In genomic region chr7:148882668-148883232, GRCh38 we compare ENCODE assay signal across 8 cellular contexts.
DNase-seq lines count a peak whose midpoint lies in the region; ATAC-seq and TF ChIP-seq lines count a peak whose summit lies in the region.

No MANE protein-coding gene starts in this region.

- H3K27ac Mint-ChIP-seq in central memory CD8-positive, alpha-beta T cell (ENCODE audit: low read depth), result peak overlapping the region; percentile 91

- peaks cover 19% of the 10 kb centered on the region for H3K36me3 Mint-ChIP-seq in central memory CD8-positive, alpha-beta T cell (ENCODE audit: insufficient read depth)

- peak overlapping the region; percentile 76 for H3K4me2 ChIP-seq in DND-41 (ENCODE audit: insufficient read depth, low read length)

- ATAC-seq in DND-41 (ENCODE audit: insufficient read depth, low read depth), result no peak
- ATAC-seq in central memory CD8-positive, alpha-beta T cell (replicated peaks; ENCODE audit: extremely low read depth, poor library complexity, severe bottlenecking), result no peak
- ATAC-seq in HG02938 (IDR thresholded peaks at IDR 0.05; ENCODE audit: unreplicated experiment), result no peak
- ATAC-seq in GM18498 (IDR thresholded peaks at IDR 0.05; ENCODE audit: unreplicated experiment), result no peak

- no peaks in the 10 kb centered on the region for H3K9me3 Mint-ChIP-seq in central memory CD8-positive, alpha-beta T cell

- H3K4me1 Mint-ChIP-seq in central memory CD8-positive, alpha-beta T cell, result peaks cover 14% of the 10 kb centered on the region

- H3K36me3 ChIP-seq in DND-41 (ENCODE audit: insufficient read depth, low read length) (no peaks in the 10 kb centered on the region), muscle layer of colon (ENCODE audit: insufficient read depth, low read length) (no peaks in the 10 kb centered on the region)

- peaks cover 68% of the 10 kb centered on the region for H3K79me2 ChIP-seq in DND-41 (ENCODE audit: insufficient read depth, low read length)

- H3K4me1 ChIP-seq in DND-41 (ENCODE audit: insufficient read depth, low read length), result peaks cover 51% of the 10 kb centered on the region
- no peaks in the 10 kb centered on the region for H3K4me1 ChIP-seq in muscle layer of colon (ENCODE audit: insufficient read depth, low read length)

- H3K27ac ChIP-seq in DND-41 (ENCODE audit: low read length) (peak overlapping the region; percentile 98), muscle layer of colon (ENCODE audit: low read depth, low read length) (no peak overlapping the region)

- no peaks in the 10 kb centered on the region for H3K9me3 ChIP-seq in DND-41 (ENCODE audit: insufficient read depth, low read length, severe bottlenecking)
- no peaks in the 10 kb centered on the region for H3K9me3 ChIP-seq in muscle layer of colon (ENCODE audit: low read length)

- H3K4me3 ChIP-seq in DND-41 (ENCODE audit: low read depth in 1 of 2, low read length in 2 of 2), result peak overlapping the region; percentile 50 to 74
- H3K4me3 ChIP-seq in LNCaP clone FGC (ENCODE audit: low read depth, low read length), result peak overlapping the region; percentile 86
- peak overlapping the region; percentile 48 to 55 for H3K4me3 ChIP-seq in muscle layer of colon (ENCODE audit: low read depth in 1 of 2, low read length in 2 of 2)

- H3K27me3 ChIP-seq in DND-41 (ENCODE audit: insufficient read depth, low read length, poor library complexity) (no peaks in the 10 kb centered on the region), muscle layer of colon (ENCODE audit: control insufficient read depth in 1 of 2, insufficient read depth in 2 of 2, low read length in 2 of 2) (peaks cover 12 to 22% of the 10 kb centered on the region in 2 donors)

- H3K9ac ChIP-seq in DND-41 (ENCODE audit: low read depth, low read length) (peak overlapping the region; percentile 94), muscle layer of colon (ENCODE audit: low read length) (no peak overlapping the region)

- DNase-seq in DND-41, result no peak
- no peak for DNase-seq in LNCaP clone FGC (ENCODE audit: low read depth)
- DNase-seq in central memory CD8-positive, alpha-beta T cell (ENCODE audit: low spot score in 2 of 2), result no peak
- DNase-seq in SHP77 (lab: John Stamatoyannopoulos, UW), result no peak
- no peak for DNase-seq in cortex of kidney (lab: John Stamatoyannopoulos, UW)

- peak overlapping the region; percentile 92 for H3K4me3 Mint-ChIP-seq in central memory CD8-positive, alpha-beta T cell

- H2AFZ ChIP-seq in DND-41 (ENCODE audit: low read depth, low read length), result peak overlapping the region; percentile 81

- H3K27me3 Mint-ChIP-seq in central memory CD8-positive, alpha-beta T cell, result no peaks in the 10 kb centered on the region

- TF ChIP-seq CTCF in DND-41 (IDR thresholded peaks at IDR 0.05; ENCODE audit: borderline replicate concordance, extremely low read depth, low read length, poor library complexity, severe bottlenecking) (no peak), LNCaP clone FGC (IDR thresholded peaks at IDR 0.05; ENCODE audit: control insufficient read depth, extremely low read depth, insufficient read depth) (no peak)

- peaks cover 50% of the 10 kb centered on the region; the same call in 1 of the 2 replicates for H4K20me1 ChIP-seq in DND-41 (ENCODE audit: insufficient read depth, low read length)
